ENCODE assay signal across 12 cellular contexts in the genomic region with DNA sequence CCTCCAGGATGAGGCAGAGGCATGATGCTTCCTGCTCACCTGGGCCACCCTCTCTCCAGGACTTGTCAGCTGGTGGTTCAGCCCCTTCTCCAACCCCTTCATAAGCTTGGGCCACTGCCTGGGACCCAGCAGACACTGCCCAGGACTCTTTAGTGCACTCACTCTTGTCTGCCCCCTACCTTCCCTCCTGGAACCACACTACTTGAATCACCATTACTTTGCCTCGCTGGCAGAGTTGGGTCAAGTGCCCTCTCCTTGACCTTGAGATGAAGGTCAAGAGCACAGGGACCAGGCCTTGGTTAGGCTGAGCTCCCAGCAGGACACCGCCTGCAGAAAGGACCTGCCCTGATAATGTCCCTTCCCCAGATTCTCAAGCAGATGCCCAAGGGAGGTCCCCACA. TPM values are rescaled to one million over a fixed set of nuclear protein-coding genes. Genes with fewer than 3 reads are reported as not detected.
DNase-seq lines count a peak whose midpoint lies in the region; ATAC-seq and TF ChIP-seq lines count a peak whose summit lies in the region.
"Had no signal": no experiment of that assay in that cellular context is flagged by ENCODE, and none has a peak within 500 bp of the region (broad histone marks: within the 10 kb centered on the region; RNA-seq: fewer than 3 reads in every experiment).

No MANE protein-coding gene starts in this region.

- peaks cover 0 to 37% (median 6%) of the 10 kb centered on the region in 3 experiments for H3K36me3 ChIP-seq in naive thymus-derived CD4-positive, alpha-beta T cell (ENCODE audit: control insufficient read depth in 2 of 3, insufficient read depth in 3 of 3, low read length in 3 of 3)

- H3K9me3 ChIP-seq in naive thymus-derived CD4-positive, alpha-beta T cell (ENCODE audit: control insufficient read depth in 2 of 3, low read length in 3 of 3), result no peaks in the 10 kb centered on the region
- H3K9me3 ChIP-seq: gastroesophageal sphincter, HAP-1 had no signal

- no peak for DNase-seq in RWPE1 (ENCODE audit: low spot score)
- DNase-seq in naive thymus-derived CD4-positive, alpha-beta T cell, result no peak
- no peak for DNase-seq in activated CD4-positive, alpha-beta T cell treated with anti-CD3 and anti-CD28 coated beads, Interleukin-2, amount 10 ng/mL, durations not matched to agents 7 days and 5 days
- DNase-seq: activated naive CD8-positive, alpha-beta T cell treated with anti-CD3 and anti-CD28 coated beads, Interleukin-2, amount 50 U/mL, for 24 hours; cerebellar nuclear complex; EL; Right ventricle myocardium superior had no signal

- intact Hi-C loops in naive thymus-derived CD4-positive, alpha-beta T cell (cut with micrococcal nuclease), result no loop called here

- peaks cover 0 to 16% (median 3%) of the 10 kb centered on the region in 5 donors for H3K36me3 Mint-ChIP-seq in naive thymus-derived CD4-positive, alpha-beta T cell
- peaks cover 3% of the 10 kb centered on the region for H3K36me3 Mint-ChIP-seq in activated CD4-positive, alpha-beta T cell treated with anti-CD3 and anti-CD28 coated beads, Interleukin-2, amount 10 ng/mL, durations not matched to agents 7 days and 5 days (ENCODE audit: low read depth)

- H3K4me1 Mint-ChIP-seq in naive thymus-derived CD4-positive, alpha-beta T cell, result peaks cover 0 to 3% (median 0%) of the 10 kb centered on the region in 7 donors
- H3K4me1 Mint-ChIP-seq in activated CD4-positive, alpha-beta T cell treated with anti-CD3 and anti-CD28 coated beads, Interleukin-2, amount 10 ng/mL, durations not matched to agents 7 days and 5 days, result no peaks in the 10 kb centered on the region
- H3K4me1 Mint-ChIP-seq: activated naive CD8-positive, alpha-beta T cell treated with anti-CD3 and anti-CD28 coated beads, Interleukin-2, amount 50 U/mL, for 24 hours; memory B cell had no signal

- H3K4me3 ChIP-seq in naive thymus-derived CD4-positive, alpha-beta T cell (ENCODE audit: low read length), result no peak overlapping the region
- H3K4me3 ChIP-seq: gastroesophageal sphincter, HAP-1 had no signal

- H3K4me1 ChIP-seq in naive thymus-derived CD4-positive, alpha-beta T cell (ENCODE audit: control insufficient read depth in 2 of 2, insufficient read depth in 2 of 2, low read length in 2 of 2), result no peaks in the 10 kb centered on the region
- H3K4me1 ChIP-seq: gastroesophageal sphincter, HAP-1 had no signal

- TF ChIP-seq CTCF in GM12874 (IDR thresholded peaks at IDR 0.05; ENCODE audit: insufficient read depth, low read depth, low read length), result 0 out of 2 replicates have a peak, but pooled peaks have one; percentile 13
- TF ChIP-seq CTCF in RWPE1 (conservative IDR thresholded peaks at IDR 0.05; ENCODE audit: low read depth), result no peak

- CTCF ChIA-PET in RWPE1 (lab: Yijun Ruan, JAX), result no interaction called here
- CTCF ChIA-PET in naive thymus-derived CD4-positive, alpha-beta T cell (lab: Charles Lee), result no interaction called here
- CTCF ChIA-PET in activated CD4-positive, alpha-beta T cell treated with anti-CD3 and anti-CD28 coated beads, Interleukin-2, amount 10 ng/mL, durations not matched to agents 7 days and 5 days (lab: Charles Lee), result interaction anchor here (1.3 to 2.4 kb wide), 2 partner anchors 9 to 18 kb away, joined by 6 to 23 read pairs; partner anchors contain the start of gene ENDOG

- H3K27ac Mint-ChIP-seq in naive thymus-derived CD4-positive, alpha-beta T cell, result peak overlapping the region in 5 of 9 donors; percentile 5 to 69 (median 28)
- H3K27ac Mint-ChIP-seq in activated CD4-positive, alpha-beta T cell treated with anti-CD3 and anti-CD28 coated beads, Interleukin-2, amount 10 ng/mL, durations not matched to agents 7 days and 5 days, result no peak overlapping the region
- H3K27ac Mint-ChIP-seq: activated naive CD8-positive, alpha-beta T cell treated with anti-CD3 and anti-CD28 coated beads, Interleukin-2, amount 50 U/mL, for 24 hours; memory B cell had no signal

- ATAC-seq in naive thymus-derived CD4-positive, alpha-beta T cell, result no peak
- no peak for ATAC-seq in HG02678 (IDR thresholded peaks at IDR 0.05; ENCODE audit: unreplicated experiment)
- ATAC-seq: activated naive CD8-positive, alpha-beta T cell treated with anti-CD3 and anti-CD28 coated beads, Interleukin-2, amount 50 U/mL, for 24 hours; gastroesophageal sphincter had no signal

- no peak overlapping the region for H3K4me3 Mint-ChIP-seq in naive thymus-derived CD4-positive, alpha-beta T cell
- no peak overlapping the region for H3K4me3 Mint-ChIP-seq in activated CD4-positive, alpha-beta T cell treated with anti-CD3 and anti-CD28 coated beads, Interleukin-2, amount 10 ng/mL, durations not matched to agents 7 days and 5 days
- H3K4me3 Mint-ChIP-seq: activated naive CD8-positive, alpha-beta T cell treated with anti-CD3 and anti-CD28 coated beads, Interleukin-2, amount 50 U/mL, for 24 hours; memory B cell had no signal

- POLR2A ChIA-PET in RWPE1 (lab: Yijun Ruan, JAX; ENCODE audit: low non-redundant PET), result interaction anchor here (0.6 kb wide), 1 partner anchor 9 kb away, joined by 9 read pairs; no protein-coding TSS in a partner anchor
- POLR2A ChIA-PET in naive thymus-derived CD4-positive, alpha-beta T cell (lab: Charles Lee), result interaction anchor here (1.3 to 1.7 kb wide), 2 partner anchors 8 to 10 kb away, joined by 3 to 6 read pairs; partner anchors contain the start of gene ENDOG
- POLR2A ChIA-PET in activated CD4-positive, alpha-beta T cell treated with anti-CD3 and anti-CD28 coated beads, Interleukin-2, amount 10 ng/mL, durations not matched to agents 7 days and 5 days (lab: Charles Lee), result interaction anchor here (0.7 kb wide), 1 partner anchor 9 kb away, joined by 4 read pairs; the partner anchor contains the start of gene ENDOG

- no peaks in the 10 kb centered on the region for H3K27me3 ChIP-seq in naive thymus-derived CD4-positive, alpha-beta T cell (ENCODE audit: control insufficient read depth in 2 of 2, insufficient read depth in 2 of 2, low read length in 2 of 2)
- H3K27me3 ChIP-seq: gastroesophageal sphincter had no signal

- H3K27me3 Mint-ChIP-seq in naive thymus-derived CD4-positive, alpha-beta T cell, result no peaks in the 10 kb centered on the region
- H3K27me3 Mint-ChIP-seq in activated CD4-positive, alpha-beta T cell treated with anti-CD3 and anti-CD28 coated beads, Interleukin-2, amount 10 ng/mL, durations not matched to agents 7 days and 5 days, result no peaks in the 10 kb centered on the region
- H3K27me3 Mint-ChIP-seq: activated naive CD8-positive, alpha-beta T cell treated with anti-CD3 and anti-CD28 coated beads, Interleukin-2, amount 50 U/mL, for 24 hours; memory B cell had no signal

- H3K9me3 Mint-ChIP-seq in naive thymus-derived CD4-positive, alpha-beta T cell, result no peaks in the 10 kb centered on the region
- H3K9me3 Mint-ChIP-seq in activated CD4-positive, alpha-beta T cell treated with anti-CD3 and anti-CD28 coated beads, Interleukin-2, amount 10 ng/mL, durations not matched to agents 7 days and 5 days, result no peaks in the 10 kb centered on the region
- H3K9me3 Mint-ChIP-seq: activated naive CD8-positive, alpha-beta T cell treated with anti-CD3 and anti-CD28 coated beads, Interleukin-2, amount 50 U/mL, for 24 hours; memory B cell had no signal

- H3K27ac ChIP-seq in RWPE1, result peak overlapping the region; percentile 4
- H3K27ac ChIP-seq in naive thymus-derived CD4-positive, alpha-beta T cell (ENCODE audit: low read depth, low read length), result no peak overlapping the region
- H3K27ac ChIP-seq: gastroesophageal sphincter had no signal

RNA-seq across cellular contexts. Expression of gene ENDOG, which starts 8.5 kb away (rescaled TPM):
- 10 to 100 TPM in 4 of 5 experiments, 1 to 10 TPM in 1; 9.4 to 18.3 (median 14.7) TPM for total RNA-seq in naive thymus-derived CD4-positive, alpha-beta T cell
- 10 to 100 TPM; 17.0 to 36.7 TPM for polyA plus RNA-seq in naive thymus-derived CD4-positive, alpha-beta T cell
- total RNA-seq in activated CD4-positive, alpha-beta T cell treated with anti-CD3 and anti-CD28 coated beads, Interleukin-2, amount 10 ng/mL, durations not matched to agents 7 days and 5 days, result 10 to 100 TPM; 10.2 to 11.3 TPM

RNA-seq across cellular contexts. Expression of gene SPOUT1, which starts 19.8 kb away (rescaled TPM):
- total RNA-seq in naive thymus-derived CD4-positive, alpha-beta T cell, result 10 to 100 TPM; 38.9 to 83.6 (median 65.2) TPM
- polyA plus RNA-seq in naive thymus-derived CD4-positive, alpha-beta T cell, result 10 to 100 TPM; 32.1 to 42.0 TPM
- total RNA-seq in activated CD4-positive, alpha-beta T cell treated with anti-CD3 and anti-CD28 coated beads, Interleukin-2, amount 10 ng/mL, durations not matched to agents 7 days and 5 days, result 10 to 100 TPM; 60.5 to 75.0 TPM

RNA-seq across cellular contexts. Expression of gene TBC1D13, which starts 22.8 kb away (rescaled TPM):
- total RNA-seq in naive thymus-derived CD4-positive, alpha-beta T cell, result 10 to 100 TPM; 21.0 to 35.2 (median 24.9) TPM
- polyA plus RNA-seq in naive thymus-derived CD4-positive, alpha-beta T cell, result 10 to 100 TPM; 18.6 to 43.5 TPM
- total RNA-seq in activated CD4-positive, alpha-beta T cell treated with anti-CD3 and anti-CD28 coated beads, Interleukin-2, amount 10 ng/mL, durations not matched to agents 7 days and 5 days, result 10 to 100 TPM; 18.4 to 21.1 TPM

RNA-seq across cellular contexts. Expression of gene ZER1, which starts 38.1 kb away (rescaled TPM):
- 10 to 100 TPM; 22.7 to 51.2 (median 34.7) TPM for total RNA-seq in naive thymus-derived CD4-positive, alpha-beta T cell
- 10 to 100 TPM; 37.6 to 57.7 TPM for polyA plus RNA-seq in naive thymus-derived CD4-positive, alpha-beta T cell
- total RNA-seq in activated CD4-positive, alpha-beta T cell treated with anti-CD3 and anti-CD28 coated beads, Interleukin-2, amount 10 ng/mL, durations not matched to agents 7 days and 5 days, result 10 to 100 TPM; 21.3 TPM
